In genomic region chr6:147297124-147297523, GRCh38 we compare ENCODE assay signal across 22 cellular contexts.
DNase-seq lines count a peak whose midpoint lies in the region; ATAC-seq, FAIRE-seq and TF ChIP-seq lines count a peak whose summit lies in the region.
"Had no signal": no experiment of that assay in that cellular context is flagged by ENCODE, and none has a peak within 500 bp of the region (broad histone marks: within the 10 kb centered on the region; RNA-seq: fewer than 3 reads in every experiment).

No MANE protein-coding gene starts in this region.

- peaks cover 22% of the 10 kb centered on the region for H3K4me1 Mint-ChIP-seq in central memory CD8-positive, alpha-beta T cell
- peaks cover 5% of the 10 kb centered on the region for H3K4me1 Mint-ChIP-seq in T-helper 17 cell
- H3K4me1 Mint-ChIP-seq: GM23338 had no signal

- in situ Hi-C loops in HepG2 (cut with HindIII; ENCODE audit: extremely low pct_ligation_motif_present, low pct_unique_long_range_greater_than_20kb): no loop called here

- H2BK12ac ChIP-seq in mesenchymal stem cell (ENCODE audit: low read length in 2 of 2): no peak overlapping the region

- no peak overlapping the region for H3K23ac ChIP-seq in mesenchymal stem cell (ENCODE audit: low read length in 2 of 2)

- H3K18ac ChIP-seq in mesenchymal stem cell (ENCODE audit: low read depth in 1 of 2, low read length in 2 of 2): no peak overlapping the region

- H3K14ac ChIP-seq in mesenchymal stem cell (ENCODE audit: low read length in 2 of 2): no peak overlapping the region

- no peak overlapping the region for H4K91ac ChIP-seq in mesenchymal stem cell (ENCODE audit: low read length)

- H2AFZ ChIP-seq in HepG2 (ENCODE audit: low read length) (no peak overlapping the region), mesenchymal stem cell (ENCODE audit: low read depth, low read length) (no peak overlapping the region)
- H2AFZ ChIP-seq: GM23338 had no signal

- no peak overlapping the region for H2BK120ac ChIP-seq in mesenchymal stem cell (ENCODE audit: low read depth, low read length)

- TF ChIP-seq POLR2A in HepG2 (IDR thresholded peaks at IDR 0.05; ENCODE audit: insufficient read depth in 1 of 2, low read depth in 2 of 2, low read length in 2 of 2) (no peak), right lobe of liver (IDR thresholded peaks at IDR 0.05) (no peak)

- H3K4me3 ChIP-seq in HepG2 (replicated peaks in 1 of 3; ENCODE audit: insufficient read depth in 1 of 3, low read depth in 2 of 3, low read length in 3 of 3) (no peak overlapping the region), right lobe of liver (no peak overlapping the region), adipocyte (ENCODE audit: low read length) (peak overlapping the region; percentile 9), mesenchymal stem cell (ENCODE audit: insufficient read depth in 1 of 2, low read depth in 1 of 2, low read length in 2 of 2) (peak overlapping the region in 1 of 2 experiments; percentile 25)
- H3K4me3 ChIP-seq: A549, GM23338 had no signal

- no peak for TF ChIP-seq RAD21 in HepG2 (CRISPR knock-in tag; IDR thresholded peaks at IDR 0.05)

- no peak overlapping the region for H3K27ac ChIP-seq in HepG2 (ENCODE audit: extremely low read length, insufficient read depth, low read length)
- no peak overlapping the region for H3K27ac ChIP-seq in right lobe of liver
- H3K27ac ChIP-seq in mesenchymal stem cell (ENCODE audit: low read length, poor library complexity, severe bottlenecking): no peak overlapping the region
- H3K27ac ChIP-seq: 22Rv1, A549, C4-2B had no signal

- intact Hi-C loops in HepG2 (cut with micrococcal nuclease; ENCODE audit: unreplicated experiment): no loop called here
- intact Hi-C loops in right lobe of liver (cut with DNase I): loop anchor here in 1 of 2 donors (5.0 kb wide), 1 partner anchor 440 kb away; no protein-coding TSS in a partner anchor

- CTCF ChIA-PET in HepG2 (lab: Yijun Ruan, JAX; ENCODE audit: low intra/inter-chr PET ratio, low total read pairs): no interaction called here

- POLR2A ChIA-PET in HepG2 (lab: Yijun Ruan, JAX): no interaction called here

- H3K9me3 Mint-ChIP-seq in central memory CD8-positive, alpha-beta T cell: peaks cover 8% of the 10 kb centered on the region

- no peaks in the 10 kb centered on the region for H3K79me2 ChIP-seq in HepG2 (ENCODE audit: insufficient read depth, low read length)

- H2BK15ac ChIP-seq in mesenchymal stem cell (ENCODE audit: low read depth, poor library complexity, severe bottlenecking): no peak overlapping the region

- ATAC-seq in HepG2: no peak
- ATAC-seq in right lobe of liver: no peak
- no peak for ATAC-seq in central memory CD8-positive, alpha-beta T cell (replicated peaks; ENCODE audit: extremely low read depth, poor library complexity, severe bottlenecking)
- no peak for ATAC-seq in HG03439 (IDR thresholded peaks at IDR 0.05; ENCODE audit: unreplicated experiment)
- no peak for ATAC-seq in T-helper 17 cell
- ATAC-seq: A549; CD8-positive, alpha-beta T cell; GM23338; HCT116 had no signal

- H3K9me3 ChIP-seq in HepG2 (ENCODE audit: low read length): peaks cover 29% of the 10 kb centered on the region
- H3K9me3 ChIP-seq in right lobe of liver: no peaks in the 10 kb centered on the region
- peaks cover 18% of the 10 kb centered on the region for H3K9me3 ChIP-seq in adipocyte (ENCODE audit: control insufficient read depth, low read length)
- H3K9me3 ChIP-seq in mesenchymal stem cell (ENCODE audit: control insufficient read depth, low read length): peaks cover 51% of the 10 kb centered on the region
- peaks cover 11% of the 10 kb centered on the region for H3K9me3 ChIP-seq in T-helper 17 cell (ENCODE audit: control insufficient read depth, low read length, poor library complexity, severe bottlenecking)

- no peak overlapping the region for H3K4me3 Mint-ChIP-seq in central memory CD8-positive, alpha-beta T cell
- H3K4me3 Mint-ChIP-seq in T-helper 17 cell: no peak overlapping the region
- H3K4me3 Mint-ChIP-seq: GM23338 had no signal

- H3K4me2 ChIP-seq in HepG2 (ENCODE audit: low read depth, low read length) (no peak overlapping the region), mesenchymal stem cell (ENCODE audit: low read length, poor library complexity, severe bottlenecking) (no peak overlapping the region)
- H3K4me2 ChIP-seq: A549, GM23338 had no signal

- WGBS in HepG2 (ENCODE audit: low lambda C conversion rate): 94% methylated on average over 2 of the region's 2 CpGs
- WGBS in right lobe of liver (ENCODE audit: insufficient coverage, low coverage, low lambda C conversion rate, missing lambda C conversion rate): 100% methylated on average over 2 of the region's 2 CpGs
- 90% methylated on average over 2 of the region's 2 CpGs for WGBS in mesenchymal stem cell

- TF ChIP-seq EP300 in HepG2 (IDR thresholded peaks at IDR 0.05; ENCODE audit: low read depth in 2 of 2, low read length in 2 of 2) (no peak), HepG2 (CRISPR knock-in tag; IDR thresholded peaks at IDR 0.05; ENCODE audit: borderline replicate concordance) (no peak)

- H3K27me3 ChIP-seq in HepG2 (ENCODE audit: control insufficient read depth in 1 of 2, insufficient read depth in 2 of 2, low read length in 2 of 2) (no peaks in the 10 kb centered on the region; a peak in 1 of 5 replicates), right lobe of liver (no peaks in the 10 kb centered on the region), adipocyte (replicated peaks; ENCODE audit: control insufficient read depth, insufficient read depth, low read length) (no peaks in the 10 kb centered on the region), mesenchymal stem cell (ENCODE audit: control insufficient read depth in 1 of 2, insufficient read depth in 1 of 2, low read length in 2 of 2) (no peaks in the 10 kb centered on the region)

- FAIRE-seq in HepG2 (lab: Jason Lieb, UNC): no peak
- FAIRE-seq: A549, GM12891, H54 had no signal

- H3K4ac ChIP-seq in mesenchymal stem cell (ENCODE audit: low read depth in 1 of 2, low read length in 2 of 2): no peak overlapping the region

- DNase-seq in HepG2 (ENCODE audit: low spot score) (no peak), right lobe of liver (no peak), adipocyte (ENCODE audit: low read depth) (no peak), mesenchymal stem cell (peak; percentile 21), NCI-H2171 (lab: John Stamatoyannopoulos, UW) (no peak), T-helper 17 cell (no peak)
- DNase-seq in central memory CD8-positive, alpha-beta T cell (ENCODE audit: low spot score in 2 of 2): no peak
- DNase-seq: AML-193; Calu3; CD8-positive, alpha-beta T cell; DMS53; DND-41; EL; KBM-7 had no signal

- no peak overlapping the region for H4K8ac ChIP-seq in mesenchymal stem cell (ENCODE audit: low read length)

- H3K36me3 ChIP-seq in HepG2 (replicated peaks in 1 of 2; ENCODE audit: control insufficient read depth in 1 of 2, insufficient read depth in 2 of 2, low read length in 2 of 2) (peaks cover 7 to 18% of the 10 kb centered on the region in 2 experiments; a peak in 3 of 5 replicates), right lobe of liver (no peaks in the 10 kb centered on the region), adipocyte (ENCODE audit: control insufficient read depth, insufficient read depth, low read length, severe bottlenecking) (peaks cover 76% of the 10 kb centered on the region), mesenchymal stem cell (ENCODE audit: control insufficient read depth in 1 of 2, insufficient read depth in 2 of 2, low read depth in 1 of 2, low read length in 2 of 2) (peaks cover 11 to 61% of the 10 kb centered on the region in 2 experiments)

- H3K36me3 Mint-ChIP-seq in central memory CD8-positive, alpha-beta T cell (ENCODE audit: insufficient read depth): peaks cover 8% of the 10 kb centered on the region
- H3K36me3 Mint-ChIP-seq in T-helper 17 cell (ENCODE audit: low read depth): peaks cover 3% of the 10 kb centered on the region

- H3K4me1 ChIP-seq in HepG2 (ENCODE audit: insufficient read depth, low read length) (no peaks in the 10 kb centered on the region), right lobe of liver (no peaks in the 10 kb centered on the region), adipocyte (ENCODE audit: control insufficient read depth, insufficient read depth, low read length) (no peaks in the 10 kb centered on the region), mesenchymal stem cell (ENCODE audit: control insufficient read depth, insufficient read depth, low read depth, low read length) (no peaks in the 10 kb centered on the region)
- H3K4me1 ChIP-seq: A549 had no signal

- no TSS peak for BruUV-seq in HepG2 (replicated peaks; lab: Mats Ljungman, UMichigan)

- H3K27ac Mint-ChIP-seq in central memory CD8-positive, alpha-beta T cell (ENCODE audit: low read depth): peak overlapping the region; percentile 29
- no peak overlapping the region for H3K27ac Mint-ChIP-seq in T-helper 17 cell
- H3K27ac Mint-ChIP-seq: GM23338 had no signal

- H3K9ac ChIP-seq in HepG2 (ENCODE audit: insufficient read depth, low read depth, low read length): no peak overlapping the region
- H3K9ac ChIP-seq in adipocyte (ENCODE audit: low read length): no peak overlapping the region
- no peak overlapping the region for H3K9ac ChIP-seq in mesenchymal stem cell (ENCODE audit: low read length)

- peaks cover 6% of the 10 kb centered on the region for H3K79me1 ChIP-seq in mesenchymal stem cell (replicated peaks; ENCODE audit: low read length, poor library complexity, severe bottlenecking)

- TF ChIP-seq CTCF in HepG2 (CRISPR knock-in tag; IDR thresholded peaks at IDR 0.05): no peak
- no peak for TF ChIP-seq CTCF in right lobe of liver (IDR thresholded peaks at IDR 0.05)

- H2BK5ac ChIP-seq in mesenchymal stem cell (ENCODE audit: low read depth, low read length, poor library complexity, severe bottlenecking): no peak overlapping the region

- no peaks in the 10 kb centered on the region for H3K27me3 Mint-ChIP-seq in central memory CD8-positive, alpha-beta T cell
- no peaks in the 10 kb centered on the region for H3K27me3 Mint-ChIP-seq in T-helper 17 cell

- H2AK5ac ChIP-seq in mesenchymal stem cell (ENCODE audit: low read length, severe bottlenecking): no peak overlapping the region

- no peaks in the 10 kb centered on the region for H4K20me1 ChIP-seq in HepG2 (ENCODE audit: insufficient read depth, low read length)

TF ChIP-seq in HepG2, 621 proteins besides CTCF, POLR2A, EP300 and RAD21:
- no peak for TF ChIP-seq ZNF572 (CRISPR knock-in tag; IDR thresholded peaks at IDR 0.05)
- peak; percentile 84; the same call in 1 of the 2 replicates for TF ChIP-seq ZNF136 (CRISPR knock-in tag; IDR thresholded peaks at IDR 0.05; ENCODE audit: low read depth)
